Comparison of ENCODE assay signal across 9 cellular contexts in genomic region chr1:184296466-184297243, GRCh38.
A peak's percentile ranks its signal among the peaks of the same experiment; 100 is the strongest.
DNase-seq lines count a peak whose midpoint lies in the region; ATAC-seq and TF ChIP-seq lines count a peak whose summit lies in the region.
"Had no signal": no experiment of that assay in that cellular context is flagged by ENCODE, and none has a peak within 500 bp of the region (broad histone marks: within the 10 kb centered on the region; RNA-seq: fewer than 3 reads in every experiment).

No MANE protein-coding gene starts in this region.

- ATAC-seq in right cardiac atrium (peak; percentile 95), HG03039 (IDR thresholded peaks at IDR 0.05; ENCODE audit: unreplicated experiment) (no peak)
- ATAC-seq in naive thymus-derived CD4-positive, alpha-beta T cell = no peak

- intact Hi-C loops in right cardiac atrium (cut with DNase I) (no loop called here), PC-9 (cut with micrococcal nuclease; ENCODE audit: unreplicated experiment) (no loop called here)
- intact Hi-C loops in naive thymus-derived CD4-positive, alpha-beta T cell (cut with micrococcal nuclease) = no loop called here

- H3K4me1 ChIP-seq in right cardiac atrium (ENCODE audit: control insufficient read depth, insufficient read depth, low read length) (peaks cover 12% of the 10 kb centered on the region), PC-9 (replicated peaks; ENCODE audit: insufficient read depth) (no peaks in the 10 kb centered on the region)
- H3K4me1 ChIP-seq in naive thymus-derived CD4-positive, alpha-beta T cell (ENCODE audit: control insufficient read depth in 2 of 2, insufficient read depth in 2 of 2, low read length in 2 of 2) = no peaks in the 10 kb centered on the region

- H3K27me3 ChIP-seq in right cardiac atrium (ENCODE audit: control insufficient read depth, insufficient read depth) = no peaks in the 10 kb centered on the region
- H3K27me3 ChIP-seq in naive thymus-derived CD4-positive, alpha-beta T cell (ENCODE audit: control insufficient read depth in 2 of 2, insufficient read depth in 2 of 2, low read length in 2 of 2) = no peaks in the 10 kb centered on the region
- H3K27me3 ChIP-seq in PC-9 (ENCODE audit: insufficient read depth, low read depth) = no peaks in the 10 kb centered on the region

- H3K9me3 ChIP-seq in right cardiac atrium (ENCODE audit: control insufficient read depth, low read length) = no peaks in the 10 kb centered on the region
- no peaks in the 10 kb centered on the region for H3K9me3 ChIP-seq in naive thymus-derived CD4-positive, alpha-beta T cell (ENCODE audit: control insufficient read depth in 2 of 3, low read length in 3 of 3)
- no peaks in the 10 kb centered on the region for H3K9me3 ChIP-seq in PC-9 (ENCODE audit: insufficient read depth, low read depth)

- H2AFZ ChIP-seq in PC-9 = no peak overlapping the region

- peaks cover 0 to 2% (median 0%) of the 10 kb centered on the region in 7 donors for H3K4me1 Mint-ChIP-seq in naive thymus-derived CD4-positive, alpha-beta T cell

- H4K20me1 ChIP-seq in PC-9 (ENCODE audit: insufficient read depth) = no peaks in the 10 kb centered on the region

- 8% methylated on average over 10 of the region's 10 CpGs for WGBS in right cardiac atrium

- peaks cover 4 to 22% (median 8%) of the 10 kb centered on the region in 5 donors for H3K27me3 Mint-ChIP-seq in naive thymus-derived CD4-positive, alpha-beta T cell

- no peaks in the 10 kb centered on the region for H3K79me2 ChIP-seq in PC-9 (ENCODE audit: low read depth)

- H3F3A ChIP-seq in PC-9 (ENCODE audit: insufficient read depth, low read depth) = no peaks in the 10 kb centered on the region

- H3K9me3 Mint-ChIP-seq in naive thymus-derived CD4-positive, alpha-beta T cell = peaks cover 0 to 6% (median 3%) of the 10 kb centered on the region in 11 donors

- DNase-seq in H4 (ENCODE audit: low spot score) (peak; percentile 67), amniotic stem cell (lab: John Stamatoyannopoulos, UW) (peak; percentile 83), right cardiac atrium (peak; percentile 92 to 97 (median 94)), smooth muscle cell of the brain vasculature (ENCODE audit: low read depth, low spot score) (peak; percentile 74), NCI-H1436 (lab: John Stamatoyannopoulos, UW) (no peak), PC-9 (no peak)
- no peak for DNase-seq in naive thymus-derived CD4-positive, alpha-beta T cell
- DNase-seq: T-helper 2 cell had no signal

- no peak overlapping the region for H3K4me3 Mint-ChIP-seq in naive thymus-derived CD4-positive, alpha-beta T cell

- CTCF ChIA-PET in naive thymus-derived CD4-positive, alpha-beta T cell (lab: Charles Lee) = no interaction called here
- CTCF ChIA-PET in PC-9 (lab: Charles Lee) = no interaction called here

- peak overlapping the region; percentile 90 for H3K27ac ChIP-seq in right cardiac atrium (ENCODE audit: low read length)
- H3K27ac ChIP-seq in naive thymus-derived CD4-positive, alpha-beta T cell (ENCODE audit: low read depth, low read length) = no peak overlapping the region
- H3K27ac ChIP-seq in PC-9 = no peak overlapping the region

- no TSS peak for BruUV-seq in PC-9 (replicated peaks; lab: Mats Ljungman, UMichigan)

- H3K36me3 Mint-ChIP-seq in naive thymus-derived CD4-positive, alpha-beta T cell = no peaks in the 10 kb centered on the region

- no peak overlapping the region for H3K4me2 ChIP-seq in PC-9

- no peak for TF ChIP-seq CTCF in PC-9 (conservative IDR thresholded peaks at IDR 0.05)

- POLR2A ChIA-PET in naive thymus-derived CD4-positive, alpha-beta T cell (lab: Charles Lee) = no interaction called here
- POLR2A ChIA-PET in PC-9 (lab: Charles Lee; ENCODE audit: unreplicated experiment) = no interaction called here

- H3K9me2 ChIP-seq in PC-9 (ENCODE audit: insufficient read depth) = no peaks in the 10 kb centered on the region

- H3K4me3 ChIP-seq in right cardiac atrium (ENCODE audit: low read length) (no peak overlapping the region), PC-9 (no peak overlapping the region)
- no peak overlapping the region for H3K4me3 ChIP-seq in naive thymus-derived CD4-positive, alpha-beta T cell (ENCODE audit: low read length)

- H3K36me3 ChIP-seq in naive thymus-derived CD4-positive, alpha-beta T cell (ENCODE audit: control insufficient read depth in 2 of 3, insufficient read depth in 3 of 3, low read length in 3 of 3) = no peaks in the 10 kb centered on the region
- no peaks in the 10 kb centered on the region for H3K36me3 ChIP-seq in PC-9 (ENCODE audit: low read depth)

- H3K27ac Mint-ChIP-seq in naive thymus-derived CD4-positive, alpha-beta T cell = no peak overlapping the region

Comparison
In these comparisons a context has a peak if more than half of its experiments do, and no peak if none do; other contexts are left out.
1. DNase-seq: peak in H4 (single experiment), amniotic stem cell (single experiment), right cardiac atrium (3 of 3) and smooth muscle cell of the brain vasculature (single experiment); none in NCI-H1436 (single experiment), naive thymus-derived CD4-positive, alpha-beta T cell (0 of 9) and PC-9 (0 of 2).
2. ATAC-seq: peak in right cardiac atrium (2 of 2); none in HG03039 (single experiment) and naive thymus-derived CD4-positive, alpha-beta T cell (single experiment).